19 cellular contexts compared by ENCODE assay signal in genomic region chr18:71887509-71887908, GRCh38.
A peak's percentile ranks its signal among the peaks of the same experiment; 100 is the strongest.
DNase-seq lines count a peak whose midpoint lies in the region; ATAC-seq, FAIRE-seq and TF ChIP-seq lines count a peak whose summit lies in the region.
"Had no signal": no experiment of that assay in that cellular context is flagged by ENCODE, and none has a peak within 500 bp of the region (broad histone marks: within the 10 kb centered on the region; RNA-seq: fewer than 3 reads in every experiment).

No MANE protein-coding gene starts in this region.

- CTCF ChIA-PET in A549 (lab: Yijun Ruan, JAX) (no interaction called here), IMR-90 (lab: Yijun Ruan, JAX) (no interaction called here)

- no peak overlapping the region for H4K8ac ChIP-seq in IMR-90 (ENCODE audit: low read depth in 2 of 2, low read length in 2 of 2)

- H3K27me3 ChIP-seq in IMR-90 (ENCODE audit: control insufficient read depth, insufficient read depth, low read length) (no peaks in the 10 kb centered on the region), SU-DHL-6 (ENCODE audit: low read length) (no peaks in the 10 kb centered on the region)

- H3K4ac ChIP-seq in IMR-90 (ENCODE audit: low read depth, low read length) = no peak overlapping the region

- no peaks in the 10 kb centered on the region for H3K79me1 ChIP-seq in IMR-90 (ENCODE audit: low read depth in 1 of 2, low read length in 2 of 2)

- no peak for TF ChIP-seq POLR2A in A549 (IDR thresholded peaks at IDR 0.05; ENCODE audit: low read length)
- TF ChIP-seq POLR2A in IMR-90 (IDR thresholded peaks at IDR 0.05; ENCODE audit: low read depth, low read length) = no peak

- H3K4me1 ChIP-seq in A549 (no peaks in the 10 kb centered on the region), IMR-90 (ENCODE audit: control insufficient read depth, insufficient read depth, low read length) (no peaks in the 10 kb centered on the region)

- no peak overlapping the region for H3K23ac ChIP-seq in IMR-90 (ENCODE audit: low read depth, low read length)

- H3F3A ChIP-seq in SU-DHL-6 (ENCODE audit: insufficient read depth) = no peaks in the 10 kb centered on the region

- no peaks in the 10 kb centered on the region for H3K4me1 Mint-ChIP-seq in activated naive CD8-positive, alpha-beta T cell treated with anti-CD3 and anti-CD28 coated beads for 36 hours
- H3K4me1 Mint-ChIP-seq: CD4-positive, alpha-beta memory T cell; H9 had no signal

- intact Hi-C loops in IMR-90 (cut with micrococcal nuclease) = no loop called here

- no peak overlapping the region for H3K18ac ChIP-seq in IMR-90 (ENCODE audit: low read depth, low read length)

- no peak for TF ChIP-seq RAD21 in A549 (conservative IDR thresholded peaks at IDR 0.05 in 1 of 2, IDR thresholded peaks at IDR 0.05 in 1 of 2)
- no peak for TF ChIP-seq RAD21 in IMR-90 (IDR thresholded peaks at IDR 0.05; ENCODE audit: low read length)

- H3K56ac ChIP-seq in IMR-90 (ENCODE audit: extremely low read depth, insufficient read depth, low read length) = no peak overlapping the region

- no peak for TF ChIP-seq CTCF in A549 (IDR thresholded peaks at IDR 0.05)
- TF ChIP-seq CTCF in IMR-90 (conservative IDR thresholded peaks at IDR 0.05; ENCODE audit: low read depth, low read length) = no peak
- no peak for TF ChIP-seq CTCF in SU-DHL-6 (IDR thresholded peaks at IDR 0.05; ENCODE audit: insufficient read depth, low read length, poor library complexity, severe bottlenecking)

- no peak overlapping the region for H3K14ac ChIP-seq in IMR-90 (replicated peaks; ENCODE audit: low read depth, low read length)

- H2AK5ac ChIP-seq in IMR-90 (ENCODE audit: low read depth, low read length) = no peak overlapping the region

- H3K4me2 ChIP-seq in A549 = no peak overlapping the region
- H3K4me2 ChIP-seq in IMR-90 (ENCODE audit: low read depth, low read length) = no peak overlapping the region
- no peak overlapping the region for H3K4me2 ChIP-seq in SU-DHL-6 (ENCODE audit: low read depth, low read length, poor library complexity, severe bottlenecking)

- no peak overlapping the region for H2BK5ac ChIP-seq in IMR-90 (ENCODE audit: low read depth, low read length, poor library complexity, severe bottlenecking)

- WGBS in A549 (ENCODE audit: missing lambda C conversion rate) = 29% methylated on average over 1 of the region's 1 CpG
- no CpG with 5 or more reads among the region's 1 CpG for WGBS in IMR-90 (ENCODE audit: extremely low coverage in 2 of 2, insufficient read length in 1 of 2), 2 experiments

- dilution Hi-C loops in IMR-90 (cut with HindIII; ENCODE audit: low sequenced_read_pairs, unreplicated experiment) = no loop called here

- H3K27me3 Mint-ChIP-seq in activated naive CD8-positive, alpha-beta T cell treated with anti-CD3 and anti-CD28 coated beads for 36 hours = no peaks in the 10 kb centered on the region
- H3K27me3 Mint-ChIP-seq: CD4-positive, alpha-beta memory T cell had no signal

- H4K91ac ChIP-seq in IMR-90 (ENCODE audit: insufficient read depth, low read depth, low read length) = no peak overlapping the region

- H3K9me3 Mint-ChIP-seq in activated naive CD8-positive, alpha-beta T cell treated with anti-CD3 and anti-CD28 coated beads for 36 hours = peaks cover 4% of the 10 kb centered on the region
- H3K9me3 Mint-ChIP-seq: H9 had no signal

- H3K9me2 ChIP-seq in SU-DHL-6 (replicated peaks; ENCODE audit: insufficient read depth, low read length) = no peaks in the 10 kb centered on the region

- H2BK15ac ChIP-seq in IMR-90 (ENCODE audit: low read depth, low read length) = no peak overlapping the region

- TF ChIP-seq EP300 in A549 (IDR thresholded peaks at IDR 0.05) = no peak

- no peak overlapping the region for H2BK120ac ChIP-seq in IMR-90 (ENCODE audit: low read depth, low read length)

- no peak for ATAC-seq in A549
- no peak for ATAC-seq in IMR-90 (ENCODE audit: low read depth)
- ATAC-seq: HCT116 had no signal

- H3K36me3 Mint-ChIP-seq in activated naive CD8-positive, alpha-beta T cell treated with anti-CD3 and anti-CD28 coated beads for 36 hours = no peaks in the 10 kb centered on the region
- H3K36me3 Mint-ChIP-seq: CD4-positive, alpha-beta memory T cell had no signal

- no peaks in the 10 kb centered on the region for H3K9me1 ChIP-seq in IMR-90 (ENCODE audit: insufficient read depth, low read length)

- H2BK20ac ChIP-seq in IMR-90 (ENCODE audit: low read depth, low read length) = no peak overlapping the region

- H4K20me1 ChIP-seq in IMR-90 (ENCODE audit: insufficient read depth, low read length) = no peaks in the 10 kb centered on the region
- no peaks in the 10 kb centered on the region for H4K20me1 ChIP-seq in SU-DHL-6 (ENCODE audit: low read depth, low read length)

- no peaks in the 10 kb centered on the region for H3K79me2 ChIP-seq in SU-DHL-6 (ENCODE audit: insufficient read depth, low read length)

- H3K9ac ChIP-seq in IMR-90 (ENCODE audit: low read depth, low read length) = no peak overlapping the region
- no peak overlapping the region for H3K9ac ChIP-seq in SU-DHL-6 (ENCODE audit: low read length)
- H3K9ac ChIP-seq: GM23248 had no signal

- DNase-seq in A549 (ENCODE audit: low read depth in 1 of 2, low spot score in 1 of 2) (no peak), IMR-90 (no peak), SIG-M5 treated with dmso at 0.1 percent for 504 hours (lab: John Stamatoyannopoulos, UW; ENCODE audit: unreplicated experiment) (no peak), SHP77 treated with DMSO at 0.1 percent for 48 hours (lab: John Stamatoyannopoulos, UW) (no peak)
- no peak for DNase-seq in activated naive CD8-positive, alpha-beta T cell treated with anti-CD3 and anti-CD28 coated beads for 36 hours
- DNase-seq: 8988T; C1 segment of cervical spinal cord; Calu3; CD4-positive, alpha-beta memory T cell; COR-L47; DMS153; DND-41; GM23248; H9 had no signal

- BruUV-seq in IMR-90 (replicated peaks; lab: Mats Ljungman, UMichigan) = no TSS peak

- no peak overlapping the region for H3K4me3 ChIP-seq in A549
- no peak overlapping the region for H3K4me3 ChIP-seq in IMR-90 (ENCODE audit: insufficient read depth, low read depth, low read length)
- no peak overlapping the region for H3K4me3 ChIP-seq in SU-DHL-6 (ENCODE audit: insufficient read depth, low read length, poor library complexity, severe bottlenecking)
- H3K4me3 ChIP-seq: GM23248 had no signal

- no peak overlapping the region for H3K27ac Mint-ChIP-seq in activated naive CD8-positive, alpha-beta T cell treated with anti-CD3 and anti-CD28 coated beads for 36 hours
- H3K27ac Mint-ChIP-seq: CD4-positive, alpha-beta memory T cell; H9 had no signal

- H2AFZ ChIP-seq in IMR-90 (replicated peaks; ENCODE audit: low read length, poor library complexity) (no peak overlapping the region), SU-DHL-6 (ENCODE audit: low read depth, low read length, severe bottlenecking) (peak overlapping the region; percentile 31)
- H2AFZ ChIP-seq: GM23248 had no signal

- POLR2A ChIA-PET in A549 (lab: Yijun Ruan, JAX) (no interaction called here), IMR-90 (lab: Charles Lee; ENCODE audit: unreplicated experiment) (no interaction called here)

- no peak overlapping the region for H3K27ac ChIP-seq in A549
- no peak overlapping the region for H3K27ac ChIP-seq in IMR-90 (ENCODE audit: insufficient read depth, low read length)
- H3K27ac ChIP-seq in SU-DHL-6 (ENCODE audit: low read depth, low read length) = no peak overlapping the region
- H3K27ac ChIP-seq: GM23248 had no signal

- in situ Hi-C loops in IMR-90 (cut with MboI; ENCODE audit: low sequenced_read_pairs) = no loop called here

- H3K9me3 ChIP-seq in A549 = no peaks in the 10 kb centered on the region
- H3K9me3 ChIP-seq in IMR-90 (ENCODE audit: control insufficient read depth, insufficient read depth, low read length) = peaks cover 4% of the 10 kb centered on the region
- H3K9me3 ChIP-seq in SU-DHL-6 (ENCODE audit: insufficient read depth, low read length) = no peaks in the 10 kb centered on the region

- H3K36me3 ChIP-seq in IMR-90 (ENCODE audit: control insufficient read depth, insufficient read depth, low read length) = no peaks in the 10 kb centered on the region
- H3K36me3 ChIP-seq in SU-DHL-6 (ENCODE audit: low read length) = no peaks in the 10 kb centered on the region

- no peak overlapping the region for H2AK9ac ChIP-seq in IMR-90 (replicated peaks; ENCODE audit: low read depth, low read length, poor library complexity)

- FAIRE-seq in A549 (lab: Jason Lieb, UNC) = no peak
- FAIRE-seq: G401.6, GM12892, GM19239 had no signal

- H4K5ac ChIP-seq in IMR-90 (ENCODE audit: low read depth, low read length) = no peak overlapping the region

- H3K4me3 Mint-ChIP-seq in activated naive CD8-positive, alpha-beta T cell treated with anti-CD3 and anti-CD28 coated beads for 36 hours = no peak overlapping the region
- H3K4me3 Mint-ChIP-seq: CD4-positive, alpha-beta memory T cell; H9 had no signal

TF ChIP-seq in A549, 52 proteins besides CTCF, POLR2A, EP300 and RAD21:
- TF ChIP-seq RNF2 (IDR thresholded peaks at IDR 0.05; ENCODE audit: borderline replicate concordance, low read depth) (no peak), RFX5 (IDR thresholded peaks at IDR 0.05) (no peak), MAFK (IDR thresholded peaks at IDR 0.05; ENCODE audit: partially characterized antibody) (peak; percentile 81), NFE2L2 (conservative IDR thresholded peaks at IDR 0.05; ENCODE audit: low read length) (peak; percentile 66), HDAC2 (IDR thresholded peaks at IDR 0.05) (no peak)

TF ChIP-seq in IMR-90, 13 proteins besides CTCF, POLR2A, EP300 and RAD21:
- peak; percentile 75 for TF ChIP-seq NFE2L2 (IDR thresholded peaks at IDR 0.05; ENCODE audit: low read depth, low read length)
- no peak for TF ChIP-seq RCOR1 (IDR thresholded peaks at IDR 0.05; ENCODE audit: insufficient replicate concordance, low read length)
- TF ChIP-seq RFX5 (IDR thresholded peaks at IDR 0.05; ENCODE audit: low read depth, low read length) = no peak
- TF ChIP-seq MAFK (IDR thresholded peaks at IDR 0.05; ENCODE audit: low read depth, low read length) = peak; percentile 59; the same call in 1 of the 2 replicates
